32 cellular contexts compared by ENCODE assay signal in genomic region chr19:48821633-48822032, GRCh38.
"Had no signal": no experiment of that assay in that cellular context is flagged by ENCODE, and none has a peak within 500 bp of the region (broad histone marks: within the 10 kb centered on the region; RNA-seq: fewer than 3 reads in every experiment).

No MANE protein-coding gene starts in this region.

- DNase-seq: activated CD4-positive, alpha-beta memory T cell treated with anti-CD3 and anti-CD28 coated beads, Interleukin-2, amount 10 ng/mL, durations not matched to agents 7 days and 5 days; activated CD4-positive, alpha-beta T cell treated with anti-CD3 and anti-CD28 coated beads for 1 hour; activated CD4-positive, alpha-beta T cell treated with anti-CD3 and anti-CD28 coated beads for 4 hours; activated CD4-positive, alpha-beta T cell treated with anti-CD3 and anti-CD28 coated beads, Interleukin-2, amount 10 ng/mL, durations not matched to agents 7 days and 5 days; activated CD4-positive, alpha-beta T cell treated with anti-CD3 and anti-CD28 coated beads, Interleukin-2, amount 50 U/mL, for 4 hours; activated CD4-positive, CD25-positive, alpha-beta regulatory T cell; activated CD8-positive, alpha-beta memory T cell treated with anti-CD3 and anti-CD28 coated beads, Interleukin-2, amount 50 U/mL, for 48 hours; activated gamma-delta T cell; activated naive CD4-positive, alpha-beta T cell; activated naive CD4-positive, alpha-beta T cell treated with anti-CD3 and anti-CD28 coated beads, Interleukin-2, amount 50 U/mL, for 16 hours; activated T-cell treated with anti-CD3 and anti-CD28 coated beads for 4 hours; activated T-cell treated with anti-CD3 and anti-CD28 coated beads, Interleukin-2, amount 50 U/mL, for 24 hours; activated T-cell treated with anti-CD3 and anti-CD28 coated beads, Interleukin-2, amount 50 U/mL, for 72 hours; amniotic stem cell; anterior cingulate cortex; brain microvascular endothelial cell; caudate nucleus; cortex of kidney; dermis blood vessel endothelial cell; effector CD4-positive, alpha-beta T cell; effector memory CD8-positive, alpha-beta T cell; erythroblast; foreskin keratinocyte; gastrocnemius medialis; glutamatergic neuron; heart left ventricle; T-helper 17 cell; T1000 had no signal

- H3K4me3 ChIP-seq: esophagus muscularis mucosa, gastrocnemius medialis, heart left ventricle, hepatocyte had no signal

- H2AFZ ChIP-seq: hepatocyte had no signal

- H3K9me3 ChIP-seq: esophagus muscularis mucosa, gastrocnemius medialis, heart left ventricle had no signal

- H3K4me1 ChIP-seq: foreskin keratinocyte had no signal

- FAIRE-seq: astrocyte, colon had no signal

- ATAC-seq: activated T-cell treated with anti-CD3 and anti-CD28 coated beads, Interleukin-2, amount 50 U/mL, for 72 hours; effector memory CD8-positive, alpha-beta T cell; foreskin keratinocyte; gastrocnemius medialis; heart left ventricle; T-helper 17 cell had no signal

- H3K4me2 ChIP-seq: hepatocyte had no signal

- H3K27ac ChIP-seq: brain microvascular endothelial cell, esophagus muscularis mucosa, foreskin keratinocyte, gastrocnemius medialis, heart left ventricle, hepatocyte had no signal

- H3K27me3 ChIP-seq: brain microvascular endothelial cell, esophagus muscularis mucosa, foreskin keratinocyte, gastrocnemius medialis, heart left ventricle, hepatocyte had no signal

- H3K36me3 ChIP-seq: brain microvascular endothelial cell, gastrocnemius medialis, heart left ventricle had no signal

- H3K79me2 ChIP-seq: hepatocyte had no signal
